In genomic region chr6:137707590-137708360, GRCh38 we compare ENCODE assay signal across 1 cellular context.
A peak's percentile ranks its signal among the peaks of the same experiment; 100 is the strongest.
TF ChIP-seq lines count a peak whose summit lies in the region.

No MANE protein-coding gene starts in this region.

TF ChIP-seq in HepG2, 621 proteins besides CTCF, POLR2A, EP300 and RAD21 (continued from another document):
- TF ChIP-seq PRDM15 (CRISPR knock-in tag; IDR thresholded peaks at IDR 0.05) (peak; percentile 49; the same call in 1 of the 2 replicates), ATM (IDR thresholded peaks at IDR 0.05; ENCODE audit: borderline replicate concordance) (no peak), KDM5B (CRISPR knock-in tag; IDR thresholded peaks at IDR 0.05; ENCODE audit: borderline replicate concordance) (no peak), HOXD1 (CRISPR knock-in tag; IDR thresholded peaks at IDR 0.05) (0 out of 2 replicates have a peak, but pooled peaks have one; percentile 64), ZNF407 (CRISPR knock-in tag; IDR thresholded peaks at IDR 0.05; ENCODE audit: not compliant biosample characterization) (no peak), SETDB1 (CRISPR knock-in tag; IDR thresholded peaks at IDR 0.05; ENCODE audit: borderline replicate concordance) (no peak), TFAP4 (IDR thresholded peaks at IDR 0.05; ENCODE audit: borderline replicate concordance, low read depth) (peak; percentile 89; the same call in 1 of the 2 replicates), FUBP1 (CRISPR knock-in tag; IDR thresholded peaks at IDR 0.05; ENCODE audit: borderline replicate concordance) (no peak), AGO1 (IDR thresholded peaks at IDR 0.05; ENCODE audit: low read depth, low read length, poor library complexity, severe bottlenecking) (no peak), XBP1 (CRISPR knock-in tag; IDR thresholded peaks at IDR 0.05) (no peak), HIVEP1 (CRISPR knock-in tag; IDR thresholded peaks at IDR 0.05) (peak; percentile 86), ISL2 (CRISPR knock-in tag; IDR thresholded peaks at IDR 0.05) (peak; percentile 96), KLF11 (CRISPR knock-in tag; IDR thresholded peaks at IDR 0.05) (peak; percentile 68; the same call in 1 of the 2 replicates), HOXA9 (CRISPR knock-in tag; IDR thresholded peaks at IDR 0.05; ENCODE audit: borderline replicate concordance) (no peak), ZIK1 (CRISPR knock-in tag; IDR thresholded peaks at IDR 0.05; ENCODE audit: borderline replicate concordance, low read depth) (no peak), ZSCAN12 (CRISPR knock-in tag; IDR thresholded peaks at IDR 0.05) (0 out of 2 replicates have a peak, but pooled peaks have one; percentile 68), ZNF326 (CRISPR knock-in tag; IDR thresholded peaks at IDR 0.05; ENCODE audit: borderline replicate concordance) (no peak), ZNF766 (CRISPR knock-in tag; IDR thresholded peaks at IDR 0.05; ENCODE audit: borderline replicate concordance) (peak; percentile 76; the same call in 1 of the 2 replicates), RFX1 (IDR thresholded peaks at IDR 0.05) (no peak), MAF1 (CRISPR knock-in tag; IDR thresholded peaks at IDR 0.05; ENCODE audit: borderline replicate concordance) (no peak), SP140L (CRISPR knock-in tag; IDR thresholded peaks at IDR 0.05; ENCODE audit: borderline replicate concordance) (no peak; the same call in 1 of the 2 replicates), NFIC (IDR thresholded peaks at IDR 0.05; ENCODE audit: low read length) (peak; percentile 87), ARID2 (CRISPR knock-in tag; IDR thresholded peaks at IDR 0.05; ENCODE audit: borderline replicate concordance) (0 out of 2 replicates have a peak, but pooled peaks have one; percentile 65), DBP (CRISPR knock-in tag; IDR thresholded peaks at IDR 0.05; ENCODE audit: not compliant biosample characterization) (no peak)
TF ChIP-seq in HepG2: peak in this region for 224.
